Comparison of ENCODE assay signal across 16 cellular contexts in genomic region chr18:26479686-26480079, GRCh38.
DNase-seq lines count a peak whose midpoint lies in the region; ATAC-seq, FAIRE-seq and TF ChIP-seq lines count a peak whose summit lies in the region.
"Had no signal": no experiment of that assay in that cellular context is flagged by ENCODE, and none has a peak within 500 bp of the region (broad histone marks: within the 10 kb centered on the region; RNA-seq: fewer than 3 reads in every experiment).

No MANE protein-coding gene starts in this region.

- no TSS peak for BruUV-seq in IMR-90 (replicated peaks; lab: Mats Ljungman, UMichigan)

- no peak for FAIRE-seq in GM12891 (lab: Jason Lieb, UNC)

- no peak overlapping the region for H3K4me2 ChIP-seq in IMR-90 (ENCODE audit: low read depth, low read length)

- no peaks in the 10 kb centered on the region for H3K9me3 ChIP-seq in IMR-90 (ENCODE audit: control insufficient read depth, insufficient read depth, low read length)
- no peaks in the 10 kb centered on the region for H3K9me3 ChIP-seq in muscle layer of colon (ENCODE audit: low read length)
- H3K9me3 ChIP-seq: heart left ventricle, lower lobe of right lung had no signal

- peak; percentile 26 for DNase-seq in A172 (ENCODE audit: low spot score)
- DNase-seq in IMR-90: peak; percentile 19
- DNase-seq in dorsolateral prefrontal cortex: no peak
- no peak for DNase-seq in NCI-H1417 treated with DMSO at 0.1 percent for 48 hours (lab: John Stamatoyannopoulos, UW)
- DNase-seq in NCI-H69 (lab: John Stamatoyannopoulos, UW): no peak
- DNase-seq in DMS114 treated with DMSO at 0.1 percent for 48 hours (lab: John Stamatoyannopoulos, UW; ENCODE audit: unreplicated experiment): no peak
- no peak for DNase-seq in GM12891 (ENCODE audit: insufficient read length, low spot score)
- DNase-seq: activated CD4-positive, alpha-beta memory T cell treated with anti-CD3 and anti-CD28 coated beads, Interleukin-2, amount 10 ng/mL, durations not matched to agents 7 days and 5 days; heart left ventricle; Kasumi-1; lower lobe of right lung; NCI-H2081; stimulated activated CD4-positive, alpha-beta T cell treated with anti-CD3 and anti-CD28 coated beads, Interleukin-4, amount 100 ng/mL, for 24 hours; T-helper 1 cell had no signal

- H3K9ac ChIP-seq in IMR-90 (ENCODE audit: low read depth, low read length): no peak overlapping the region
- H3K9ac ChIP-seq in muscle layer of colon (ENCODE audit: low read length): no peak overlapping the region

- no peak overlapping the region; the same call in 1 of the 2 replicates for H3K14ac ChIP-seq in IMR-90 (replicated peaks; ENCODE audit: low read depth, low read length)

- peak overlapping the region; percentile 46 for H4K91ac ChIP-seq in IMR-90 (ENCODE audit: insufficient read depth, low read depth, low read length)

- H2AFZ ChIP-seq in IMR-90 (replicated peaks; ENCODE audit: low read length, poor library complexity): peak overlapping the region; percentile 11

- H2AK5ac ChIP-seq in IMR-90 (ENCODE audit: low read depth, low read length): peak overlapping the region; percentile 51; the same call in 1 of the 2 replicates

- peak overlapping the region; percentile 51; the same call in 1 of the 2 replicates for H3K4ac ChIP-seq in IMR-90 (ENCODE audit: low read depth, low read length)

- no peak overlapping the region for H3K56ac ChIP-seq in IMR-90 (ENCODE audit: extremely low read depth, insufficient read depth, low read length)

- H3K27ac ChIP-seq in IMR-90 (ENCODE audit: insufficient read depth, low read length): peak overlapping the region; percentile 46
- H3K27ac ChIP-seq in dorsolateral prefrontal cortex: peak overlapping the region in 50 of 59 donors; percentile 9 to 85 (median 69)
- H3K27ac ChIP-seq in muscle layer of colon (ENCODE audit: low read depth, low read length): peak overlapping the region; percentile 73
- H3K27ac ChIP-seq: lower lobe of right lung had no signal

- in situ Hi-C loops in IMR-90 (cut with MboI; ENCODE audit: low sequenced_read_pairs): loop anchor here (10.0 kb wide), 1 partner anchor 65 kb away; the partner anchor contains the start of gene KCTD1

- dilution Hi-C loops in IMR-90 (cut with HindIII; ENCODE audit: low sequenced_read_pairs, unreplicated experiment): no loop called here

- H3K4me3 ChIP-seq in IMR-90 (ENCODE audit: insufficient read depth, low read depth, low read length) (no peak overlapping the region), dorsolateral prefrontal cortex (peak overlapping the region in 2 of 59 donors; percentile 4 to 14), muscle layer of colon (ENCODE audit: low read depth in 1 of 2, low read length in 2 of 2) (peak overlapping the region; percentile 21)
- H3K4me3 ChIP-seq: heart left ventricle, lower lobe of right lung had no signal

- TF ChIP-seq POLR2A in IMR-90 (IDR thresholded peaks at IDR 0.05; ENCODE audit: low read depth, low read length) (no peak), GM12891 (IDR thresholded peaks at IDR 0.05; ENCODE audit: low read depth, low read length) (no peak)

- peak overlapping the region; percentile 50 for H2BK120ac ChIP-seq in IMR-90 (ENCODE audit: low read depth, low read length)

- peak overlapping the region; percentile 2; the same call in 1 of the 2 replicates for H4K5ac ChIP-seq in IMR-90 (ENCODE audit: low read depth, low read length)

- H3K36me3 ChIP-seq in IMR-90 (ENCODE audit: control insufficient read depth, insufficient read depth, low read length) (no peaks in the 10 kb centered on the region), muscle layer of colon (ENCODE audit: insufficient read depth, low read length) (no peaks in the 10 kb centered on the region)
- H3K36me3 ChIP-seq: lower lobe of right lung had no signal

- H3K23ac ChIP-seq in IMR-90 (ENCODE audit: low read depth, low read length): peak overlapping the region; percentile 3; the same call in 1 of the 2 replicates

- H4K20me1 ChIP-seq in IMR-90 (ENCODE audit: insufficient read depth, low read length): no peaks in the 10 kb centered on the region

- no CpG with 5 or more reads among the region's 6 CpGs for whole genome bisulfite sequencing in IMR-90 (ENCODE audit: extremely low coverage in 2 of 2, insufficient read length in 1 of 2), 2 experiments

- H3K18ac ChIP-seq in IMR-90 (ENCODE audit: low read depth, low read length): peak overlapping the region; percentile 2; the same call in 1 of the 2 replicates

- no peak for ATAC-seq in IMR-90 (ENCODE audit: low read depth)
- ATAC-seq: activated naive CD4-positive, alpha-beta T cell treated with anti-CD3 and anti-CD28 coated beads, Interleukin-2, amount 50 U/mL, for 72 hours; heart left ventricle; lower lobe of right lung had no signal

- H3K27me3 ChIP-seq in IMR-90 (ENCODE audit: control insufficient read depth, insufficient read depth, low read length) (no peaks in the 10 kb centered on the region), dorsolateral prefrontal cortex (no peaks in the 10 kb centered on the region), muscle layer of colon (ENCODE audit: control insufficient read depth in 1 of 2, insufficient read depth in 2 of 2, low read length in 2 of 2) (no peaks in the 10 kb centered on the region)
- H3K27me3 ChIP-seq: heart left ventricle had no signal

- intact Hi-C loops in IMR-90 (cut with micrococcal nuclease): loop anchor here (2.0 kb wide), 1 partner anchor 69 kb away; the partner anchor contains the start of gene KCTD1
- intact Hi-C loops in dorsolateral prefrontal cortex (cut with DNase I): no loop called here

- POLR2A ChIA-PET in IMR-90 (lab: Charles Lee; ENCODE audit: unreplicated experiment): interaction anchor here (0.6 kb wide), 1 partner anchor 818 kb away, joined by 11 read pairs; no protein-coding TSS in a partner anchor

- peaks cover 12% of the 10 kb centered on the region for H3K9me1 ChIP-seq in IMR-90 (ENCODE audit: insufficient read depth, low read length)

- peak overlapping the region; percentile 47; the same call in 2 of the 3 replicates for H2BK15ac ChIP-seq in IMR-90 (ENCODE audit: low read depth, low read length)

- H3K4me1 ChIP-seq in IMR-90 (ENCODE audit: control insufficient read depth, insufficient read depth, low read length) (peaks cover 18% of the 10 kb centered on the region), muscle layer of colon (ENCODE audit: insufficient read depth, low read length) (peaks cover 13% of the 10 kb centered on the region)
- H3K4me1 ChIP-seq: heart left ventricle, lower lobe of right lung had no signal

- no peak for TF ChIP-seq RAD21 in IMR-90 (IDR thresholded peaks at IDR 0.05; ENCODE audit: low read length)

- H2BK20ac ChIP-seq in IMR-90 (ENCODE audit: low read depth, low read length): peak overlapping the region; percentile 30

- CTCF ChIA-PET in IMR-90 (lab: Yijun Ruan, JAX): no interaction called here

- TF ChIP-seq CTCF in IMR-90 (conservative IDR thresholded peaks at IDR 0.05; ENCODE audit: low read depth, low read length): no peak
- TF ChIP-seq CTCF in dorsolateral prefrontal cortex (IDR thresholded peaks at IDR 0.05 in 54 of 56, conservative IDR thresholded peaks at IDR 0.05 in 2 of 56; ENCODE audit: low read depth in 1 of 56, partially characterized antibody in 56 of 56): no peak

- peak overlapping the region in 1 of 2 experiments; percentile 86; a peak in 1 of 4 replicates for H4K8ac ChIP-seq in IMR-90 (ENCODE audit: low read depth in 2 of 2, low read length in 2 of 2)

- no peak overlapping the region for H2AK9ac ChIP-seq in IMR-90 (replicated peaks; ENCODE audit: low read depth, low read length, poor library complexity)

- peak overlapping the region; percentile 10 for H2BK5ac ChIP-seq in IMR-90 (ENCODE audit: low read depth, low read length, poor library complexity, severe bottlenecking)

- H3K79me1 ChIP-seq in IMR-90 (ENCODE audit: low read depth in 1 of 2, low read length in 2 of 2): peaks cover 0 to 6% of the 10 kb centered on the region in 2 experiments; a peak in 1 of 4 replicates

TF ChIP-seq in IMR-90, 13 proteins besides CTCF, POLR2A, EP300 and RAD21:
- TF ChIP-seq MAZ (IDR thresholded peaks at IDR 0.05; ENCODE audit: borderline replicate concordance, low read depth, low read length) (no peak), NFE2L2 (IDR thresholded peaks at IDR 0.05; ENCODE audit: low read depth, low read length) (no peak), MXI1 (IDR thresholded peaks at IDR 0.05; ENCODE audit: borderline replicate concordance, low read depth, low read length) (no peak), FOS (IDR thresholded peaks at IDR 0.05; ENCODE audit: low read depth, low read length) (no peak), RCOR1 (IDR thresholded peaks at IDR 0.05; ENCODE audit: insufficient replicate concordance, low read length) (no peak), CHD1 (IDR thresholded peaks at IDR 0.05; ENCODE audit: low read depth, low read length) (no peak), MAFK (IDR thresholded peaks at IDR 0.05; ENCODE audit: low read depth, low read length) (no peak)
- TF ChIP-seq, protein P1, sequence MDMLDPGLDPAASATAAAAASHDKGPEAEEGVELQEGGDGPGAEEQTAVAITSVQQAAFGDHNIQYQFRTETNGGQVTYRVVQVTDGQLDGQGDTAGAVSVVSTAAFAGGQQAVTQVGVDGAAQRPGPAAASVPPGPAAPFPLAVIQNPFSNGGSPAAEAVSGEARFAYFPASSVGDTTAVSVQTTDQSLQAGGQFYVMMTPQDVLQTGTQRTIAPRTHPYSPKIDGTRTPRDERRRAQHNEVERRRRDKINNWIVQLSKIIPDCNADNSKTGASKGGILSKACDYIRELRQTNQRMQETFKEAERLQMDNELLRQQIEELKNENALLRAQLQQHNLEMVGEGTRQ (IDR thresholded peaks at IDR 0.05; ENCODE audit: low read depth, low read length): no peak
TF ChIP-seq in IMR-90: peak in this region for 0.

TF ChIP-seq in GM12891, 5 proteins besides CTCF, POLR2A, EP300 and RAD21:
- no peak for TF ChIP-seq TAF1 (IDR thresholded peaks at IDR 0.05; ENCODE audit: low read depth, low read length)
- TF ChIP-seq POU2F2 (IDR thresholded peaks at IDR 0.05; ENCODE audit: low read depth, low read length): no peak
- no peak for TF ChIP-seq PAX5 (IDR thresholded peaks at IDR 0.05; ENCODE audit: insufficient read depth, low read length, severe bottlenecking)
- no peak for TF ChIP-seq SPI1 (IDR thresholded peaks at IDR 0.05; ENCODE audit: low read depth, low read length)
- TF ChIP-seq POLR2AphosphoS5 (IDR thresholded peaks at IDR 0.05; ENCODE audit: low read depth, low read length): no peak

Comparison
In these comparisons a context has a peak if more than half of its experiments do, and no peak if none do; other contexts are left out.
1. DNase-seq: peak in A172 (single experiment) and IMR-90 (single experiment); none in dorsolateral prefrontal cortex (0 of 10), NCI-H1417 treated with DMSO at 0.1 percent for 48 hours (single experiment), NCI-H69 (single experiment), DMS114 treated with DMSO at 0.1 percent for 48 hours (single experiment) and GM12891 (single experiment).
2. Peak in every context shown above with its lines, with median percentiles within 50 percentile points of each other: H3K27ac ChIP-seq.